Comparison of ENCODE assay signal across 23 cellular contexts in genomic region chr13:20170931-20171330, GRCh38. TPM values are rescaled to one million over a fixed set of nuclear protein-coding genes. Genes with fewer than 3 reads are reported as not detected.
"Had no signal": no experiment of that assay in that cellular context is flagged by ENCODE, and none has a peak within 500 bp of the region (broad histone marks: within the 10 kb centered on the region; RNA-seq: fewer than 3 reads in every experiment).

No MANE protein-coding gene starts in this region.

- H3K36me3 Mint-ChIP-seq: activated CD4-positive, alpha-beta memory T cell treated with anti-CD3 and anti-CD28 coated beads for 36 hours; activated naive CD8-positive, alpha-beta T cell treated with anti-CD3 and anti-CD28 coated beads for 36 hours had no signal

- H3K9me3 Mint-ChIP-seq: activated B cell treated with CpG ODN at 0.5 μM for 24 hours; activated CD4-positive, alpha-beta memory T cell treated with anti-CD3 and anti-CD28 coated beads for 36 hours; activated naive CD8-positive, alpha-beta T cell treated with anti-CD3 and anti-CD28 coated beads for 36 hours; nephron progenitor cell; T-helper 2 cell treated with Interferon-gamma antibody and Interleukin-4, amounts not matched to agents 5 μg/mL and 100 μg/mL, for 36 hours had no signal

- ATAC-seq: heart right ventricle, left cardiac atrium, right lobe of liver had no signal

- DNase-seq: activated B cell treated with CpG ODN at 0.5 μM for 24 hours; activated CD4-positive, alpha-beta memory T cell treated with anti-CD3 and anti-CD28 coated beads for 36 hours; activated CD4-positive, alpha-beta T cell treated with anti-CD3 and anti-CD28 coated beads for 48 hours; activated naive CD4-positive, alpha-beta T cell treated with Interleukin-2 at 50 U/mL for 16 hours; activated naive CD8-positive, alpha-beta T cell treated with anti-CD3 and anti-CD28 coated beads for 36 hours; activated T-cell treated with anti-CD3 and anti-CD28 coated beads, Interleukin-2, amount 50 U/mL, for 48 hours; cerebellar nuclear complex; cortex of kidney; heart right ventricle; islet precursor cell; left cardiac atrium; nephron progenitor cell; nucleus accumbens; right lobe of liver; stimulated activated CD4-positive, alpha-beta T cell treated with anti-CD3 and anti-CD28 coated beads, Interleukin-1b, Interleukin-23, amount 100 ng/mL, for 48 hours; stomach had no signal

- H3K4me3 ChIP-seq: heart right ventricle, right lobe of liver, skin epidermis, stomach, suprapubic skin, tibial nerve had no signal

- H3K27ac Mint-ChIP-seq: activated B cell treated with CpG ODN at 0.5 μM for 24 hours; activated CD4-positive, alpha-beta memory T cell treated with anti-CD3 and anti-CD28 coated beads for 36 hours; activated naive CD8-positive, alpha-beta T cell treated with anti-CD3 and anti-CD28 coated beads for 36 hours; nephron progenitor cell; T-helper 2 cell treated with Interferon-gamma antibody and Interleukin-4, amounts not matched to agents 5 μg/mL and 100 μg/mL, for 36 hours had no signal

- H3K4me1 ChIP-seq: parathyroid adenoma had no signal

- H3K36me3 ChIP-seq: heart right ventricle, right lobe of liver, stomach, suprapubic skin, tibial nerve had no signal

- H3K9me3 ChIP-seq: heart right ventricle, right lobe of liver, stomach, suprapubic skin, tibial nerve had no signal

- H3K9ac ChIP-seq: parathyroid adenoma had no signal

- H3K4me3 Mint-ChIP-seq: activated B cell treated with CpG ODN at 0.5 μM for 24 hours; activated CD4-positive, alpha-beta memory T cell treated with anti-CD3 and anti-CD28 coated beads for 36 hours; activated naive CD8-positive, alpha-beta T cell treated with anti-CD3 and anti-CD28 coated beads for 36 hours; nephron progenitor cell; T-helper 2 cell treated with Interferon-gamma antibody and Interleukin-4, amounts not matched to agents 5 μg/mL and 100 μg/mL, for 36 hours had no signal

- H3K27me3 ChIP-seq: right lobe of liver, tibial nerve had no signal

- H3K27ac ChIP-seq: epithelial cell of prostate, heart right ventricle, parathyroid adenoma, right lobe of liver, skin epidermis, suprapubic skin, tibial nerve had no signal

RNA-seq across cellular contexts. Expression of gene GJB2, which starts 21.8 kb away (rescaled TPM):
- total RNA-seq: activated B cell treated with CpG ODN at 0.5 μM for 24 hours, fibroblast of villous mesenchyme had no signal
